Comparison of ENCODE assay signal across 8 cellular contexts in genomic region chr9:114738581-114739316, GRCh38. TPM values are rescaled to one million over a fixed set of nuclear protein-coding genes. Genes with fewer than 3 reads are reported as not detected.
DNase-seq lines count a peak whose midpoint lies in the region; ATAC-seq, FAIRE-seq and TF ChIP-seq lines count a peak whose summit lies in the region.

No MANE protein-coding gene starts in this region.

- H3K36me3 ChIP-seq in astrocyte (ENCODE audit: insufficient read depth, low read length) (no peaks in the 10 kb centered on the region), small intestine (ENCODE audit: control insufficient read depth in 2 of 2, insufficient read depth in 2 of 2, low read length in 2 of 2) (no peaks in the 10 kb centered on the region)

- CTCF ChIA-PET in CD4-positive, alpha-beta T cell (lab: Charles Lee), result interaction anchor here (1.0 to 2.8 kb wide), 6 partner anchors 8 to 275 kb away, joined by 3 to 10 read pairs (median 6); partner anchors contain the start of gene TEX48

- H3K9me3 Mint-ChIP-seq in CD4-positive, alpha-beta T cell, result no peaks in the 10 kb centered on the region
- H3K9me3 Mint-ChIP-seq in astrocyte (ENCODE audit: unreplicated experiment), result no peaks in the 10 kb centered on the region

- H3K4me2 ChIP-seq in astrocyte (ENCODE audit: low read length), result no peak overlapping the region

- H3K27me3 ChIP-seq in CD4-positive, alpha-beta T cell (ENCODE audit: control insufficient read depth, insufficient read depth, low read length), result no peaks in the 10 kb centered on the region
- H3K27me3 ChIP-seq in astrocyte (ENCODE audit: insufficient read depth, low read length) (no peaks in the 10 kb centered on the region), right cardiac atrium (ENCODE audit: control insufficient read depth, insufficient read depth) (no peaks in the 10 kb centered on the region), small intestine (ENCODE audit: control insufficient read depth in 2 of 2, insufficient read depth in 2 of 2, low read length in 2 of 2) (no peaks in the 10 kb centered on the region)

- peak overlapping the region; percentile 85 for H3K27ac Mint-ChIP-seq in CD4-positive, alpha-beta T cell
- H3K27ac Mint-ChIP-seq in astrocyte (ENCODE audit: unreplicated experiment), result no peak overlapping the region

- intact Hi-C loops in CD4-positive, alpha-beta T cell (cut with DNase I, micrococcal nuclease), result loop anchor here (1.0 to 5.0 kb wide), 6 partner anchors 56 to 276 kb away; partner anchors contain the start of gene TEX48 (in 1 of the 2)
- intact Hi-C loops in right cardiac atrium (cut with DNase I), result loop anchor here (2.0 to 5.0 kb wide), 5 partner anchors 169 to 784 kb away; no protein-coding TSS in a partner anchor

- 24% methylated on average over 8 of the region's 8 CpGs for WGBS in right cardiac atrium
- WGBS in small intestine, 3 donors, result 17 to 25% (median 20%) methylated on average over 8 of the region's 8 CpGs

- H3K4me1 Mint-ChIP-seq in CD4-positive, alpha-beta T cell (ENCODE audit: low read depth), result peaks cover 39% of the 10 kb centered on the region
- H3K4me1 Mint-ChIP-seq in astrocyte (ENCODE audit: low read depth, unreplicated experiment), result peaks cover 9% of the 10 kb centered on the region

- FAIRE-seq in astrocyte (lab: Jason Lieb, UNC) (peak; percentile 98), small intestine (lab: Jason Lieb, UNC) (no peak)

- no peaks in the 10 kb centered on the region for H3K9me3 ChIP-seq in CD4-positive, alpha-beta T cell (ENCODE audit: control insufficient read depth, low read length)
- H3K9me3 ChIP-seq in astrocyte (ENCODE audit: insufficient read depth, low read depth, low read length) (no peaks in the 10 kb centered on the region), right cardiac atrium (ENCODE audit: control insufficient read depth, low read length) (no peaks in the 10 kb centered on the region), small intestine (ENCODE audit: control insufficient read depth, low read depth) (no peaks in the 10 kb centered on the region)

- TF ChIP-seq CTCF in CD4-positive, alpha-beta T cell (IDR thresholded peaks at IDR 0.05), result peak; percentile 88
- peak; percentile 87 for TF ChIP-seq CTCF in astrocyte (IDR thresholded peaks at IDR 0.05; ENCODE audit: insufficient read depth, low read depth, low read length)

- H3K4me3 ChIP-seq in astrocyte (ENCODE audit: insufficient read depth, low read depth, low read length) (no peak overlapping the region), right cardiac atrium (ENCODE audit: low read length) (no peak overlapping the region), small intestine (ENCODE audit: low read depth in 1 of 2, low read length in 2 of 2) (no peak overlapping the region)

- ATAC-seq in CD4-positive, alpha-beta T cell (ENCODE audit: poor library complexity), result peak; percentile 88
- ATAC-seq in GM21619 (IDR thresholded peaks at IDR 0.05; ENCODE audit: unreplicated experiment), result peak; percentile 66
- peak; percentile 85 to 94 for ATAC-seq in right cardiac atrium
- no peak for ATAC-seq in HG03135 (IDR thresholded peaks at IDR 0.05; ENCODE audit: unreplicated experiment)

- no peak overlapping the region for H3K27ac ChIP-seq in CD4-positive, alpha-beta T cell (ENCODE audit: low read depth, low read length)
- H3K27ac ChIP-seq in astrocyte (ENCODE audit: low read depth, low read length) (no peak overlapping the region), right cardiac atrium (ENCODE audit: low read length) (no peak overlapping the region), small intestine (ENCODE audit: low read depth in 1 of 2, low read length in 1 of 2) (no peak overlapping the region)

- H3K27me3 Mint-ChIP-seq in CD4-positive, alpha-beta T cell, result no peaks in the 10 kb centered on the region
- H3K27me3 Mint-ChIP-seq in astrocyte (ENCODE audit: low read depth, unreplicated experiment), result peaks cover 3% of the 10 kb centered on the region

- POLR2A ChIA-PET in CD4-positive, alpha-beta T cell (lab: Charles Lee), result interaction anchor here (0.6 to 0.8 kb wide), 4 partner anchors 192 to 287 kb away, joined by 3 read pairs; partner anchors contain the start of gene TNFSF8

- H2AFZ ChIP-seq in astrocyte (ENCODE audit: low read depth, low read length), result no peak overlapping the region

- H3K79me2 ChIP-seq in astrocyte (ENCODE audit: insufficient read depth, low read length), result no peaks in the 10 kb centered on the region

- no peaks in the 10 kb centered on the region for H4K20me1 ChIP-seq in astrocyte (ENCODE audit: insufficient read depth, low read length)

- no peak overlapping the region for H3K9ac ChIP-seq in astrocyte (ENCODE audit: low read length)

- H3K36me3 Mint-ChIP-seq in CD4-positive, alpha-beta T cell (ENCODE audit: low read depth), result no peaks in the 10 kb centered on the region
- H3K36me3 Mint-ChIP-seq in astrocyte (ENCODE audit: low read depth, unreplicated experiment), result no peaks in the 10 kb centered on the region

- H3K4me1 ChIP-seq in astrocyte (ENCODE audit: insufficient read depth, low read length) (no peaks in the 10 kb centered on the region), right cardiac atrium (ENCODE audit: control insufficient read depth, insufficient read depth, low read length) (no peaks in the 10 kb centered on the region), small intestine (ENCODE audit: control insufficient read depth in 2 of 2, insufficient read depth in 1 of 2, low read depth in 1 of 2, low read length in 1 of 2) (peaks cover 3 to 9% of the 10 kb centered on the region in 2 donors)

- H3K4me3 Mint-ChIP-seq in CD4-positive, alpha-beta T cell, result peak overlapping the region; percentile 18
- no peak overlapping the region for H3K4me3 Mint-ChIP-seq in astrocyte (ENCODE audit: unreplicated experiment)

- DNase-seq in CD4-positive, alpha-beta T cell, result peak; percentile 53 to 71 (median 60)
- DNase-seq in NCI-H1694 (lab: John Stamatoyannopoulos, UW) (peak; percentile 57), T1000 (lab: John Stamatoyannopoulos, UW) (peak; percentile 71), astrocyte (ENCODE audit: low read depth) (peak; percentile 72), right cardiac atrium (peak; percentile 54 to 70 (median 70)), small intestine (peak; percentile 85)

RNA-seq across cellular contexts. Expression of gene TEX48, which starts 56.8 kb away (rescaled TPM):
- total RNA-seq in CD4-positive, alpha-beta T cell, result not detected
- total RNA-seq in astrocyte (not detected in 2 replicates), right cardiac atrium (not detected)
- polyA plus RNA-seq in right cardiac atrium (not detected), small intestine (not detected)
